32 cellular contexts compared by ENCODE assay signal in genomic region chr14:36939265-36939664, GRCh38.
"Had no signal": no experiment of that assay in that cellular context is flagged by ENCODE, and none has a peak within 500 bp of the region (broad histone marks: within the 10 kb centered on the region; RNA-seq: fewer than 3 reads in every experiment).

No MANE protein-coding gene starts in this region.

- H3K4me3 ChIP-seq: adrenal gland, ascending aorta, breast epithelium, cardiac muscle cell, colonic mucosa had no signal

- H3K36me3 ChIP-seq: adrenal gland, ascending aorta, breast epithelium, cardiac muscle cell, colonic mucosa had no signal

- H3K4me1 Mint-ChIP-seq: activated CD4-positive, alpha-beta T cell treated with anti-CD3 and anti-CD28 coated beads for 36 hours; activated CD4-positive, alpha-beta T cell treated with anti-CD3 and anti-CD28 coated beads, Interleukin-2, amount 10 ng/mL, durations not matched to agents 24 days and 14 days; activated CD8-positive, alpha-beta memory T cell treated with anti-CD3 and anti-CD28 coated beads, Interleukin-2, amount 10 ng/mL, durations not matched to agents 7 days and 5 days; activated naive CD4-positive, alpha-beta T cell treated with anti-CD3 and anti-CD28 coated beads, Interleukin-2, amount 50 U/mL, for 24 hours; activated naive CD8-positive, alpha-beta T cell treated with anti-CD3 and anti-CD28 coated beads for 36 hours; activated naive CD8-positive, alpha-beta T cell treated with anti-CD3 and anti-CD28 coated beads, Interleukin-2, amount 50 U/mL, for 24 hours; brain had no signal

- H3K9me3 ChIP-seq: adrenal gland, ascending aorta, breast epithelium, colonic mucosa had no signal

- DNase-seq: activated CD4-positive, alpha-beta memory T cell treated with anti-CD3 and anti-CD28 coated beads for 36 hours; activated CD4-positive, alpha-beta T cell treated with anti-CD3 and anti-CD28 coated beads for 36 hours; activated CD4-positive, alpha-beta T cell treated with anti-CD3 and anti-CD28 coated beads, Interleukin-2, amount 10 ng/mL, durations not matched to agents 24 days and 14 days; activated CD4-positive, CD25-positive, alpha-beta regulatory T cell; activated CD4-positive, CD25-positive, alpha-beta regulatory T cell treated with anti-CD3 and anti-CD28 coated beads, Interleukin-2, amount 50 U/mL, for 72 hours; activated CD8-positive, alpha-beta memory T cell treated with anti-CD3 and anti-CD28 coated beads, Interleukin-2, amount 10 ng/mL, durations not matched to agents 7 days and 5 days; activated CD8-positive, alpha-beta memory T cell treated with anti-CD3 and anti-CD28 coated beads, Interleukin-2, amount 50 U/mL, for 4 hours; activated CD8-positive, alpha-beta T cell treated with anti-CD3 and anti-CD28 coated beads, Interleukin-2, amount 10 ng/mL, durations not matched to agents 7 days and 5 days; activated effector memory CD4-positive, alpha-beta T cell treated with anti-CD3 and anti-CD28 coated beads, Interleukin-2, amount 50 U/mL, for 16 hours; activated naive CD4-positive, alpha-beta T cell treated with anti-CD3 and anti-CD28 coated beads for 36 hours; activated naive CD8-positive, alpha-beta T cell treated with anti-CD3 and anti-CD28 coated beads for 36 hours; activated naive CD8-positive, alpha-beta T cell treated with anti-CD3 and anti-CD28 coated beads, Interleukin-2, amount 50 U/mL, for 24 hours; activated T-cell treated with anti-CD3 and anti-CD28 coated beads, Interleukin-2, amount 50 U/mL, for 1 hour; activated T-cell treated with anti-CD3 and anti-CD28 coated beads, Interleukin-2, amount 50 U/mL, for 48 hours; adrenal gland; central memory CD4-positive, alpha-beta T cell; cerebellar nuclear complex; colonic mucosa; effector CD8-positive, alpha-beta T cell; foreskin fibroblast; head of caudate nucleus; hippocampal formation; T1000 had no signal

- H3K4me3 Mint-ChIP-seq: activated CD4-positive, alpha-beta memory T cell treated with anti-CD3 and anti-CD28 coated beads for 36 hours; activated CD4-positive, alpha-beta T cell treated with anti-CD3 and anti-CD28 coated beads for 36 hours; activated CD4-positive, alpha-beta T cell treated with anti-CD3 and anti-CD28 coated beads, Interleukin-2, amount 10 ng/mL, durations not matched to agents 24 days and 14 days; activated CD8-positive, alpha-beta memory T cell treated with anti-CD3 and anti-CD28 coated beads, Interleukin-2, amount 10 ng/mL, durations not matched to agents 7 days and 5 days; activated CD8-positive, alpha-beta T cell treated with anti-CD3 and anti-CD28 coated beads, Interleukin-2, amount 10 ng/mL, durations not matched to agents 7 days and 5 days; activated naive CD4-positive, alpha-beta T cell treated with anti-CD3 and anti-CD28 coated beads for 36 hours; activated naive CD4-positive, alpha-beta T cell treated with anti-CD3 and anti-CD28 coated beads, Interleukin-2, amount 50 U/mL, for 24 hours; activated naive CD8-positive, alpha-beta T cell treated with anti-CD3 and anti-CD28 coated beads for 36 hours; activated naive CD8-positive, alpha-beta T cell treated with anti-CD3 and anti-CD28 coated beads, Interleukin-2, amount 50 U/mL, for 24 hours; activated T-helper 1 cell treated with anti-CD3 and anti-CD28 coated beads, Interleukin-12 subunit alpha, Interleukin-12 subunit beta, Interleukin-2, Interleukin-4 antibody, amounts not matched to agents 30 ng/mL and 10 ng/mL and 1 ng/mL, durations not matched to agents 14 hours and 24 hours and 36 hours; brain; T-helper 2 cell treated with Interferon-gamma antibody and Interleukin-4, amounts not matched to agents 5 μg/mL and 100 μg/mL, for 36 hours had no signal

- H3K4me1 ChIP-seq: adrenal gland, ascending aorta, breast epithelium, colonic mucosa had no signal

- H3K9me3 Mint-ChIP-seq: activated CD4-positive, alpha-beta memory T cell treated with anti-CD3 and anti-CD28 coated beads for 36 hours; activated CD4-positive, alpha-beta T cell treated with anti-CD3 and anti-CD28 coated beads, Interleukin-2, amount 10 ng/mL, durations not matched to agents 24 days and 14 days; activated naive CD4-positive, alpha-beta T cell treated with anti-CD3 and anti-CD28 coated beads for 36 hours; activated naive CD4-positive, alpha-beta T cell treated with anti-CD3 and anti-CD28 coated beads, Interleukin-2, amount 50 U/mL, for 24 hours; activated naive CD8-positive, alpha-beta T cell treated with anti-CD3 and anti-CD28 coated beads for 36 hours; activated naive CD8-positive, alpha-beta T cell treated with anti-CD3 and anti-CD28 coated beads, Interleukin-2, amount 50 U/mL, for 24 hours; activated T-helper 1 cell treated with anti-CD3 and anti-CD28 coated beads, Interleukin-12 subunit alpha, Interleukin-12 subunit beta, Interleukin-2, Interleukin-4 antibody, amounts not matched to agents 30 ng/mL and 10 ng/mL and 1 ng/mL, durations not matched to agents 14 hours and 24 hours and 36 hours; activated T-helper 2 cell treated with anti-CD3 and anti-CD28 coated beads, Interferon-gamma antibody, Interleukin-2, Interleukin-4, amounts not matched to agents 10 μg/mL and 5 μg/mL and 100 μg/mL, durations not matched to agents 14 hours and 24 hours and 36 hours; brain; T-helper 2 cell treated with Interferon-gamma antibody and Interleukin-4, amounts not matched to agents 5 μg/mL and 100 μg/mL, for 36 hours had no signal

- H3K27me3 Mint-ChIP-seq: activated CD4-positive, alpha-beta T cell treated with anti-CD3 and anti-CD28 coated beads for 36 hours; activated CD4-positive, alpha-beta T cell treated with anti-CD3 and anti-CD28 coated beads, Interleukin-2, amount 10 ng/mL, durations not matched to agents 24 days and 14 days; activated CD8-positive, alpha-beta memory T cell treated with anti-CD3 and anti-CD28 coated beads, Interleukin-2, amount 10 ng/mL, durations not matched to agents 7 days and 5 days had no signal

- ATAC-seq: activated CD4-positive, alpha-beta T cell treated with anti-CD3 and anti-CD28 coated beads for 36 hours; activated CD8-positive, alpha-beta memory T cell treated with anti-CD3 and anti-CD28 coated beads, Interleukin-2, amount 10 ng/mL, durations not matched to agents 7 days and 5 days; activated CD8-positive, alpha-beta T cell treated with anti-CD3 and anti-CD28 coated beads, Interleukin-2, amount 10 ng/mL, durations not matched to agents 7 days and 5 days; activated naive CD8-positive, alpha-beta T cell treated with anti-CD3 and anti-CD28 coated beads, Interleukin-2, amount 50 U/mL, for 24 hours; esophagus mucosa had no signal

- H3K36me3 Mint-ChIP-seq: activated CD4-positive, alpha-beta memory T cell treated with anti-CD3 and anti-CD28 coated beads for 36 hours; activated CD8-positive, alpha-beta memory T cell treated with anti-CD3 and anti-CD28 coated beads, Interleukin-2, amount 10 ng/mL, durations not matched to agents 7 days and 5 days; activated naive CD4-positive, alpha-beta T cell treated with anti-CD3 and anti-CD28 coated beads, Interleukin-2, amount 50 U/mL, for 24 hours; activated naive CD8-positive, alpha-beta T cell treated with anti-CD3 and anti-CD28 coated beads for 36 hours; brain had no signal

- H3K27ac Mint-ChIP-seq: activated CD4-positive, alpha-beta memory T cell treated with anti-CD3 and anti-CD28 coated beads for 36 hours; activated CD4-positive, alpha-beta T cell treated with anti-CD3 and anti-CD28 coated beads for 36 hours; activated CD4-positive, alpha-beta T cell treated with anti-CD3 and anti-CD28 coated beads, Interleukin-2, amount 10 ng/mL, durations not matched to agents 24 days and 14 days; activated CD8-positive, alpha-beta memory T cell treated with anti-CD3 and anti-CD28 coated beads, Interleukin-2, amount 10 ng/mL, durations not matched to agents 7 days and 5 days; activated CD8-positive, alpha-beta T cell treated with anti-CD3 and anti-CD28 coated beads, Interleukin-2, amount 10 ng/mL, durations not matched to agents 7 days and 5 days; activated naive CD4-positive, alpha-beta T cell treated with anti-CD3 and anti-CD28 coated beads for 36 hours; activated naive CD4-positive, alpha-beta T cell treated with anti-CD3 and anti-CD28 coated beads, Interleukin-2, amount 50 U/mL, for 24 hours; activated naive CD8-positive, alpha-beta T cell treated with anti-CD3 and anti-CD28 coated beads for 36 hours; activated naive CD8-positive, alpha-beta T cell treated with anti-CD3 and anti-CD28 coated beads, Interleukin-2, amount 50 U/mL, for 24 hours; activated T-helper 1 cell treated with anti-CD3 and anti-CD28 coated beads, Interleukin-12 subunit alpha, Interleukin-12 subunit beta, Interleukin-2, Interleukin-4 antibody, amounts not matched to agents 30 ng/mL and 10 ng/mL and 1 ng/mL, durations not matched to agents 14 hours and 24 hours and 36 hours; activated T-helper 2 cell treated with anti-CD3 and anti-CD28 coated beads, Interferon-gamma antibody, Interleukin-2, Interleukin-4, amounts not matched to agents 10 μg/mL and 5 μg/mL and 100 μg/mL, durations not matched to agents 14 hours and 24 hours and 36 hours; brain; T-helper 2 cell treated with Interferon-gamma antibody and Interleukin-4, amounts not matched to agents 5 μg/mL and 100 μg/mL, for 36 hours had no signal

- H3K27ac ChIP-seq: adrenal gland, ascending aorta, breast epithelium, cardiac muscle cell, colonic mucosa had no signal

- H3K27me3 ChIP-seq: adrenal gland, ascending aorta, breast epithelium, colonic mucosa had no signal
